1 cellular context compared by ENCODE assay signal in the genomic region with DNA sequence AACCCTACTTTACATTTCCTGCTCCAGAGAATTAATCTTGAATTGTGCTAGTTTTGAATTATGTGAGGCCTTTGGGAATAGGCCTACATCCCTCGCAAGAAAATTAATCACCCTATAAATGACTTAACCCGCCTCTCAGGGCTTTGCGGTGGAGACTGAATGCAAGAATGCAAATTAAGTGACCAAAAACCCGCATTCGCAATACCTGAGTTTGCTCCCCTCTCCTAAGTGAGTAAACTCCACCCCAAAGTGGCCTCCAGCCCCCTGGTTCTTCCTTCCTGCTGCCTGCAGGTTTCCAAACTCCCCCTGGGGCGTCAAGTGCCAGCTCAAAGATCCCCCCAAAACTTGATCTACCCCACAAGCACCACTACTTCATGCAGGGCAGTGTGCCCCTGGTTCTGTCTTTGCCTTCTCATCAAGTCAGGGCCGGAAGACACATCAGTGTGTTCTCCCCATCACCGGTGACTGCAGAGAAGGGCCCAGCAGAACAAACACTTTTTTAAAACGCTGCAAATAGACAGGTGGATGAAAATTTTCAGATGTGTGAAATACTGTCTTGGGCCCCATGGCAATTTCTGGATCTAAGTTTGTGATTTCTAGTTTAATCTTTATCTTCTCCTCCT.
TF ChIP-seq lines count a peak whose summit lies in the region.

No MANE protein-coding gene starts in this region.

TF ChIP-seq in SK-N-SH, 30 proteins besides CTCF, POLR2A, EP300 and RAD21:
- TF ChIP-seq USF2 (IDR thresholded peaks at IDR 0.05; ENCODE audit: borderline replicate concordance, low read depth, low read length) = no peak
- no peak for TF ChIP-seq RCOR1 (IDR thresholded peaks at IDR 0.05; ENCODE audit: low read length)
- no peak for TF ChIP-seq GABPA (IDR thresholded peaks at IDR 0.05; ENCODE audit: low read depth)
- TF ChIP-seq TEAD4 (IDR thresholded peaks at IDR 0.05; ENCODE audit: borderline replicate concordance, insufficient read depth) = no peak
- TF ChIP-seq TAF1 (IDR thresholded peaks at IDR 0.05; ENCODE audit: borderline replicate concordance, low read depth, low read length) = no peak
